In genomic region chr21:25572895-25573310, GRCh38 we compare ENCODE assay signal across 9 cellular contexts. TPM values are rescaled to one million over a fixed set of nuclear protein-coding genes. Genes with fewer than 3 reads are reported as not detected.
DNase-seq lines count a peak whose midpoint lies in the region; ATAC-seq and TF ChIP-seq lines count a peak whose summit lies in the region.
"Had no signal": no experiment of that assay in that cellular context is flagged by ENCODE, and none has a peak within 500 bp of the region (broad histone marks: within the 10 kb centered on the region; RNA-seq: fewer than 3 reads in every experiment).

No MANE protein-coding gene starts in this region.

- no peaks in the 10 kb centered on the region for H3K27me3 ChIP-seq in CD4-positive, alpha-beta T cell (ENCODE audit: control insufficient read depth, insufficient read depth, low read length)

- peak overlapping the region; percentile 84 for H3K4me3 Mint-ChIP-seq in CD4-positive, alpha-beta T cell
- no peak overlapping the region for H3K4me3 Mint-ChIP-seq in progenitor cell of endocrine pancreas (ENCODE audit: low read depth)
- H3K4me3 Mint-ChIP-seq: WTC11 had no signal

- in situ Hi-C loops in astrocyte of the spinal cord (cut with HindIII; ENCODE audit: low sequenced_read_pairs): no loop called here

- DNase-seq in CD4-positive, alpha-beta T cell: no peak
- DNase-seq in GM20000 (ENCODE audit: low spot score) (peak; percentile 29), astrocyte of the spinal cord (ENCODE audit: low read depth, low spot score) (peak; percentile 56), progenitor cell of endocrine pancreas (ENCODE audit: low spot score, unreplicated experiment) (no peak), NCI-H1694 (lab: John Stamatoyannopoulos, UW) (no peak), mesenteric fat pad (ENCODE audit: low spot score) (no peak), SIG-M5 treated with dmso at 0.1 percent for 504 hours (lab: John Stamatoyannopoulos, UW; ENCODE audit: unreplicated experiment) (no peak)

- TF ChIP-seq CTCF in CD4-positive, alpha-beta T cell (IDR thresholded peaks at IDR 0.05): no peak
- no peak for TF ChIP-seq CTCF in GM20000 (IDR thresholded peaks at IDR 0.05; ENCODE audit: extremely low read depth, missing control alignments)
- no peak for TF ChIP-seq CTCF in astrocyte of the spinal cord (IDR thresholded peaks at IDR 0.05; ENCODE audit: low read depth, low read length)
- no peak for TF ChIP-seq CTCF in progenitor cell of endocrine pancreas (IDR thresholded peaks at IDR 0.05; ENCODE audit: unreplicated experiment)

- POLR2A ChIA-PET in CD4-positive, alpha-beta T cell (lab: Charles Lee): interaction anchor here (0.6 to 5.2 kb wide), 5 partner anchors 9 to 162 kb away, joined by 3 to 31 read pairs (median 4); partner anchors contain the start of genes ATP5PF and GABPA

- H3K36me3 Mint-ChIP-seq in CD4-positive, alpha-beta T cell (ENCODE audit: low read depth): peaks cover 14% of the 10 kb centered on the region
- peaks cover 9% of the 10 kb centered on the region for H3K36me3 Mint-ChIP-seq in progenitor cell of endocrine pancreas (ENCODE audit: insufficient read depth)

- H3K9me3 Mint-ChIP-seq in CD4-positive, alpha-beta T cell: no peaks in the 10 kb centered on the region
- H3K9me3 Mint-ChIP-seq in progenitor cell of endocrine pancreas (ENCODE audit: low read depth): no peaks in the 10 kb centered on the region
- H3K9me3 Mint-ChIP-seq: WTC11 had no signal

- H3K9me3 ChIP-seq in CD4-positive, alpha-beta T cell (ENCODE audit: control insufficient read depth, low read length): no peaks in the 10 kb centered on the region

- H3K4me3 ChIP-seq in astrocyte of the spinal cord (ENCODE audit: low read depth, low read length): no peak overlapping the region

- intact Hi-C loops in CD4-positive, alpha-beta T cell (cut with DNase I, micrococcal nuclease): loop anchor here in 1 of 2 experiments (1.0 to 5.0 kb wide), 4 partner anchors 11 to 151 kb away; partner anchors contain the start of gene MRPL39

- H3K27me3 Mint-ChIP-seq in CD4-positive, alpha-beta T cell: no peaks in the 10 kb centered on the region
- no peaks in the 10 kb centered on the region for H3K27me3 Mint-ChIP-seq in progenitor cell of endocrine pancreas

- H3K27ac ChIP-seq in CD4-positive, alpha-beta T cell (ENCODE audit: low read depth, low read length): peak overlapping the region; percentile 59

- CTCF ChIA-PET in CD4-positive, alpha-beta T cell (lab: Charles Lee): interaction anchor here (0.6 to 1.2 kb wide), 4 partner anchors 9 to 211 kb away, joined by 3 to 4 read pairs (median 3); no protein-coding TSS in a partner anchor

- peak overlapping the region; percentile 85 for H3K27ac Mint-ChIP-seq in CD4-positive, alpha-beta T cell
- H3K27ac Mint-ChIP-seq in progenitor cell of endocrine pancreas: no peak overlapping the region
- H3K27ac Mint-ChIP-seq: WTC11 had no signal

- peaks cover 73% of the 10 kb centered on the region for H3K4me1 Mint-ChIP-seq in CD4-positive, alpha-beta T cell (ENCODE audit: low read depth)
- no peaks in the 10 kb centered on the region for H3K4me1 Mint-ChIP-seq in progenitor cell of endocrine pancreas (ENCODE audit: low read depth)

- peak; percentile 61 for ATAC-seq in CD4-positive, alpha-beta T cell (ENCODE audit: poor library complexity)
- ATAC-seq in HG03469 (IDR thresholded peaks at IDR 0.05; ENCODE audit: unreplicated experiment): peak; percentile 33
- ATAC-seq: WTC11 had no signal

RNA-seq across cellular contexts. Expression of gene MRPL39, which starts 34.4 kb away (rescaled TPM):
- 10 to 100 TPM; 10.7 to 15.2 TPM for total RNA-seq in CD4-positive, alpha-beta T cell
- total RNA-seq in progenitor cell of endocrine pancreas (29.9 and 30.7 TPM in 2 replicates), mesenteric fat pad (22.8 TPM)

Comparison
In these comparisons a context has a peak if more than half of its experiments do, and no peak if none do; other contexts are left out.
1. DNase-seq: peak in GM20000 (single experiment) and astrocyte of the spinal cord (single experiment); none in CD4-positive, alpha-beta T cell (0 of 10), progenitor cell of endocrine pancreas (single experiment), NCI-H1694 (single experiment), mesenteric fat pad (single experiment) and SIG-M5 treated with dmso at 0.1 percent for 504 hours (single experiment).